ENCODE assay signal across 2 cellular contexts in the genomic region with DNA sequence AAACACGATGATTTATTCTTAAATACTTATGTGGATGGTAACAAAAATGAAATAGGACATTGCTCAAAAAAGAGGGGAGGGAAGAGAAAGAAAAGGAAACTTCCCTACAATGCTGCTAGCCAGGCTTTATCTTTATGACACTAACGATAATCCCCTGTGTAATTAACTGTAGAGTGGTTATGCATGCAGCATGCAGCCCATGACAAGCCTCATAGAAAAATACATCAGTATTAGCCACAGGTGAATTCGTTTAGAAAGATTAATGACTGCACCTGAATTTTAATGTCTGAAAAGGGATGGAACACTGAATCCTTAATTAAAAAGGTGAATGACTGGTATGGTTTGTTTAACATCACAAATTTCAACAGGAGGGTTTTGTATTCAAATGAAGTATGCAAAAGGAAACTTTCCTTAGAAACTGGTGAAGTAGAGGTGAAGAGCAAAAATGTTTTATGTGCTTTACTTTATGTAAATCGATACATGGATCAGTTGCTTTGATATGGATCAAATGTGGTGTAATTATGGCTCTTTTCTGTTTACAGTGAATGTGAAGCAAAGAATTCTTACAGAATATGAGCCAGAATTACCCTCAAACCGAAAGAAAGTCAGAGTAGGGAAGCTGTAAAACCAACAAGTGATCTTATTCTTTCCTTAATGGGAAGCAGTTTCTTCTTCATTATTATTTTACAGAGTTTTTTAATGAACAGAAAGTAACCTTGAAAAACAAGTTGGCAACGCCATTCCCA.
TF ChIP-seq lines count a peak whose summit lies in the region.

No MANE protein-coding gene starts in this region.

TF ChIP-seq in GM23338, 12 proteins besides CTCF, POLR2A, EP300 and RAD21:
- TF ChIP-seq ZNF114 (CRISPR knock-in tag; IDR thresholded peaks at IDR 0.05) (no peak), NANOG (IDR thresholded peaks at IDR 0.05; ENCODE audit: borderline replicate concordance) (no peak), STAT1 (IDR thresholded peaks at IDR 0.05; ENCODE audit: unreplicated experiment) (no peak), JUNB (IDR thresholded peaks at IDR 0.05; ENCODE audit: unreplicated experiment) (no peak), ZNF331 (CRISPR knock-in tag; IDR thresholded peaks at IDR 0.05; ENCODE audit: low read depth) (no peak), EZH2 (IDR thresholded peaks at IDR 0.05; ENCODE audit: low read depth, unreplicated experiment) (no peak)
- TF ChIP-seq, protein P1, sequence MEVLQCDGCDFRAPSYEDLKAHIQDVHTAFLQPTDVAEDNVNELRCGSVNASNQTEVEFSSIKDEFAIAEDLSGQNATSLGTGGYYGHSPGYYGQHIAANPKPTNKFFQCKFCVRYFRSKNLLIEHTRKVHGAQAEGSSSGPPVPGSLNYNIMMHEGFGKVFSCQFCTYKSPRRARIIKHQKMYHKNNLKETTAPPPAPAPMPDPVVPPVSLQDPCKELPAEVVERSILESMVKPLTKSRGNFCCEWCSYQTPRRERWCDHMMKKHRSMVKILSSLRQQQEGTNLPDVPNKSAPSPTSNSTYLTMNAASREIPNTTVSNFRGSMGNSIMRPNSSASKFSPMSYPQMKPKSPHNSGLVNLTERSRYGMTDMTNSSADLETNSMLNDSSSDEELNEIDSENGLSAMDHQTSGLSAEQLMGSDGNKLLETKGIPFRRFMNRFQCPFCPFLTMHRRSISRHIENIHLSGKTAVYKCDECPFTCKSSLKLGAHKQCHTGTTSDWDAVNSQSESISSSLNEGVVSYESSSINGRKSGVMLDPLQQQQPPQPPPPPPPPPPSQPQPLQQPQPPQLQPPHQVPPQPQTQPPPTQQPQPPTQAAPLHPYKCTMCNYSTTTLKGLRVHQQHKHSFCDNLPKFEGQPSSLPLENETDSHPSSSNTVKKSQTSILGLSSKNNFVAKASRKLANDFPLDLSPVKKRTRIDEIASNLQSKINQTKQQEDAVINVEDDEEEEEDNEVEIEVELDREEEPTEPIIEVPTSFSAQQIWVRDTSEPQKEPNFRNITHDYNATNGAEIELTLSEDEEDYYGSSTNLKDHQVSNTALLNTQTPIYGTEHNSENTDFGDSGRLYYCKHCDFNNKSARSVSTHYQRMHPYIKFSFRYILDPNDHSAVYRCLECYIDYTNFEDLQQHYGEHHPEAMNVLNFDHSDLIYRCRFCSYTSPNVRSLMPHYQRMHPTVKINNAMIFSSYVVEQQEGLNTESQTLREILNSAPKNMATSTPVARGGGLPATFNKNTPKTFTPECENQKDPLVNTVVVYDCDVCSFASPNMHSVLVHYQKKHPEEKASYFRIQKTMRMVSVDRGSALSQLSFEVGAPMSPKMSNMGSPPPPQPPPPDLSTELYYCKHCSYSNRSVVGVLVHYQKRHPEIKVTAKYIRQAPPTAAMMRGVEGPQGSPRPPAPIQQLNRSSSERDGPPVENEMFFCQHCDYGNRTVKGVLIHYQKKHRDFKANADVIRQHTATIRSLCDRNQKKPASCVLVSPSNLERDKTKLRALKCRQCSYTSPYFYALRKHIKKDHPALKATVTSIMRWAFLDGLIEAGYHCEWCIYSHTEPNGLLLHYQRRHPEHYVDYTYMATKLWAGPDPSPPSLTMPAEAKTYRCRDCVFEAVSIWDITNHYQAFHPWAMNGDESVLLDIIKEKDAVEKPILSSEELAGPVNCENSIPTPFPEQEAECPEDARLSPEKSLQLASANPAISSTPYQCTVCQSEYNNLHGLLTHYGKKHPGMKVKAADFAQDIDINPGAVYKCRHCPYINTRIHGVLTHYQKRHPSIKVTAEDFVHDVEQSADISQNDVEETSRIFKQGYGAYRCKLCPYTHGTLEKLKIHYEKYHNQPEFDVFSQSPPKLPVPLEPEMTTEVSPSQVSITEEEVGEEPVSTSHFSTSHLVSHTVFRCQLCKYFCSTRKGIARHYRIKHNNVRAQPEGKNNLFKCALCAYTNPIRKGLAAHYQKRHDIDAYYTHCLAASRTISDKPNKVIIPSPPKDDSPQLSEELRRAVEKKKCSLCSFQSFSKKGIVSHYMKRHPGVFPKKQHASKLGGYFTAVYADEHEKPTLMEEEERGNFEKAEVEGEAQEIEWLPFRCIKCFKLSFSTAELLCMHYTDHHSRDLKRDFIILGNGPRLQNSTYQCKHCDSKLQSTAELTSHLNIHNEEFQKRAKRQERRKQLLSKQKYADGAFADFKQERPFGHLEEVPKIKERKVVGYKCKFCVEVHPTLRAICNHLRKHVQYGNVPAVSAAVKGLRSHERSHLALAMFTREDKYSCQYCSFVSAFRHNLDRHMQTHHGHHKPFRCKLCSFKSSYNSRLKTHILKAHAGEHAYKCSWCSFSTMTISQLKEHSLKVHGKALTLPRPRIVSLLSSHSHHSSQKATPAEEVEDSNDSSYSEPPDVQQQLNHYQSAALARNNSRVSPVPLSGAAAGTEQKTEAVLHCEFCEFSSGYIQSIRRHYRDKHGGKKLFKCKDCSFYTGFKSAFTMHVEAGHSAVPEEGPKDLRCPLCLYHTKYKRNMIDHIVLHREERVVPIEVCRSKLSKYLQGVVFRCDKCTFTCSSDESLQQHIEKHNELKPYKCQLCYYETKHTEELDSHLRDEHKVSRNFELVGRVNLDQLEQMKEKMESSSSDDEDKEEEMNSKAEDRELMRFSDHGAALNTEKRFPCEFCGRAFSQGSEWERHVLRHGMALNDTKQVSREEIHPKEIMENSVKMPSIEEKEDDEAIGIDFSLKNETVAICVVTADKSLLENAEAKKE (CRISPR knock-in tag; IDR thresholded peaks at IDR 0.05), result no peak

TF ChIP-seq in SK-N-SH, 30 proteins besides CTCF, POLR2A, EP300 and RAD21:
- TF ChIP-seq, protein P2, sequence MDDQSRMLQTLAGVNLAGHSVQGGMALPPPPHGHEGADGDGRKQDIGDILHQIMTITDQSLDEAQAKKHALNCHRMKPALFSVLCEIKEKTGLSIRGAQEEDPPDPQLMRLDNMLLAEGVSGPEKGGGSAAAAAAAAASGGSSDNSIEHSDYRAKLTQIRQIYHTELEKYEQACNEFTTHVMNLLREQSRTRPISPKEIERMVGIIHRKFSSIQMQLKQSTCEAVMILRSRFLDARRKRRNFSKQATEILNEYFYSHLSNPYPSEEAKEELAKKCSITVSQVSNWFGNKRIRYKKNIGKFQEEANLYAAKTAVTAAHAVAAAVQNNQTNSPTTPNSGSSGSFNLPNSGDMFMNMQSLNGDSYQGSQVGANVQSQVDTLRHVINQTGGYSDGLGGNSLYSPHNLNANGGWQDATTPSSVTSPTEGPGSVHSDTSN (IDR thresholded peaks at IDR 0.05), result no peak
- TF ChIP-seq GATA2 (CRISPR knock-in tag; IDR thresholded peaks at IDR 0.05), result peak; percentile 57
